ENCODE assay signal across 8 cellular contexts in genomic region chr9:97710356-97711222, GRCh38. TPM values are rescaled to one million over a fixed set of nuclear protein-coding genes. Genes with fewer than 3 reads are reported as not detected.
DNase-seq lines count a peak whose midpoint lies in the region; ATAC-seq and TF ChIP-seq lines count a peak whose summit lies in the region.

No MANE protein-coding gene starts in this region.

- H3K9me3 ChIP-seq in iPS-15b (ENCODE audit: control insufficient read depth, insufficient read depth, low read length) (no peaks in the 10 kb centered on the region), smooth muscle cell (replicated peaks; ENCODE audit: low read depth) (no peaks in the 10 kb centered on the region)

- no peak overlapping the region for H3K4me2 ChIP-seq in smooth muscle cell

- H3K4me3 ChIP-seq in iPS-15b (ENCODE audit: low read depth, low read length) = peak overlapping the region; percentile 24
- H3K4me3 ChIP-seq in smooth muscle cell = no peak overlapping the region

- H3F3A ChIP-seq in smooth muscle cell (ENCODE audit: low read depth) = no peaks in the 10 kb centered on the region

- H3K27ac ChIP-seq in smooth muscle cell (ENCODE audit: low read depth) = no peak overlapping the region

- DNase-seq in DMS53 (lab: John Stamatoyannopoulos, UW) (peak; percentile 76), H4 (ENCODE audit: low spot score) (peak; percentile 62), NCI-H1436 treated with DMSO at 0.1 percent for 48 hours (lab: John Stamatoyannopoulos, UW) (peak; percentile 17), SW480 (ENCODE audit: low spot score) (peak; percentile 82), smooth muscle cell (lab: John Stamatoyannopoulos, UW; ENCODE audit: unreplicated experiment) (no peak)

- peaks cover 49% of the 10 kb centered on the region for H3K27me3 Mint-ChIP-seq in brain

- no peak overlapping the region for H3K4me3 Mint-ChIP-seq in brain

- H3K9ac ChIP-seq in iPS-15b (ENCODE audit: low read depth, low read length) = no peak overlapping the region
- no peak overlapping the region for H3K9ac ChIP-seq in smooth muscle cell (ENCODE audit: low read depth)

- 26% methylated on average over 9 of the region's 9 CpGs for WGBS in smooth muscle cell (ENCODE audit: low lambda C conversion rate)

- H3K27ac Mint-ChIP-seq in brain = no peak overlapping the region

- peaks cover 18% of the 10 kb centered on the region for H3K4me1 ChIP-seq in iPS-15b (ENCODE audit: control insufficient read depth, insufficient read depth, low read length)
- H3K4me1 ChIP-seq in smooth muscle cell (ENCODE audit: low read depth) = no peaks in the 10 kb centered on the region

- no peaks in the 10 kb centered on the region for H4K20me1 ChIP-seq in smooth muscle cell (ENCODE audit: low read depth)

- H3K4me1 Mint-ChIP-seq in brain = peaks cover 10% of the 10 kb centered on the region

- no peaks in the 10 kb centered on the region for H3K36me3 Mint-ChIP-seq in brain

- peaks cover 9% of the 10 kb centered on the region for H3K27me3 ChIP-seq in iPS-15b (ENCODE audit: control insufficient read depth, insufficient read depth, low read length)
- H3K27me3 ChIP-seq in smooth muscle cell (ENCODE audit: low read depth) = peaks cover 9% of the 10 kb centered on the region

- peak; percentile 82 to 84 for TF ChIP-seq CTCF in brain (conservative IDR thresholded peaks at IDR 0.05)
- TF ChIP-seq CTCF in smooth muscle cell (IDR thresholded peaks at IDR 0.05; ENCODE audit: borderline replicate concordance, insufficient read depth, poor library complexity, severe bottlenecking) = peak; percentile 86

- no peaks in the 10 kb centered on the region for H3K9me3 Mint-ChIP-seq in brain

- no peak for ATAC-seq in GM18861 (IDR thresholded peaks at IDR 0.05; ENCODE audit: unreplicated experiment)

- no peaks in the 10 kb centered on the region for H3K79me2 ChIP-seq in smooth muscle cell (ENCODE audit: low read depth)

- H2AFZ ChIP-seq in smooth muscle cell (ENCODE audit: low read depth) = no peak overlapping the region

- H3K36me3 ChIP-seq in iPS-15b (ENCODE audit: control insufficient read depth, insufficient read depth, low read length) (no peaks in the 10 kb centered on the region), smooth muscle cell (ENCODE audit: low read depth) (no peaks in the 10 kb centered on the region)

RNA-seq across cellular contexts. Expression of gene XPA, which starts 13.4 kb away (rescaled TPM):
- total RNA-seq in H4 (2014; rRNA removed; shearing (Covaris generic)) = 2.7 and 5.9 TPM in 2 replicates
- polyA plus RNA-seq in brain (ENCODE audit: insufficient read depth, low read depth, low replicate concordance) (9.5 TPM), smooth muscle cell (9.7 and 14.0 TPM in 2 replicates)
- 6.5 and 7.5 TPM in 2 replicates for total RNA-seq in smooth muscle cell
